ENCODE assay signal across 8 cellular contexts in genomic region chr17:56819431-56820145, GRCh38. TPM values are rescaled to one million over a fixed set of nuclear protein-coding genes. Genes with fewer than 3 reads are reported as not detected.
DNase-seq lines count a peak whose midpoint lies in the region; ATAC-seq and TF ChIP-seq lines count a peak whose summit lies in the region.

No MANE protein-coding gene starts in this region.

- peak overlapping the region; percentile 41 to 42 for H3K4me3 Mint-ChIP-seq in activated T-cell treated with anti-CD3 and anti-CD28 coated beads, Interleukin-2, amount 50 U/mL, for 72 hours

- H3K9me3 ChIP-seq in osteoblast (ENCODE audit: low read depth, low read length) (no peaks in the 10 kb centered on the region), tibial nerve (no peaks in the 10 kb centered on the region)

- no peak overlapping the region for H3K27ac Mint-ChIP-seq in activated T-cell treated with anti-CD3 and anti-CD28 coated beads, Interleukin-2, amount 50 U/mL, for 72 hours

- peak overlapping the region; percentile 59 for H3K4me2 ChIP-seq in osteoblast (ENCODE audit: insufficient read depth, low read length)

- H3K27ac ChIP-seq in osteoblast (ENCODE audit: low read depth, low read length) (no peak overlapping the region), tibial nerve (no peak overlapping the region)

- H3K4me1 ChIP-seq in osteoblast (ENCODE audit: insufficient read depth, low read length), result peaks cover 2% of the 10 kb centered on the region
- peaks cover 0 to 7% (median 0%) of the 10 kb centered on the region in 4 donors for H3K4me1 ChIP-seq in tibial nerve

- no peak for TF ChIP-seq POLR2A in tibial nerve (IDR thresholded peaks at IDR 0.05)

- H3K27me3 ChIP-seq in osteoblast (ENCODE audit: insufficient read depth, low read length) (no peaks in the 10 kb centered on the region), tibial nerve (no peaks in the 10 kb centered on the region)

- H3K27me3 Mint-ChIP-seq in activated T-cell treated with anti-CD3 and anti-CD28 coated beads, Interleukin-2, amount 50 U/mL, for 72 hours (ENCODE audit: low read depth), result no peaks in the 10 kb centered on the region

- H3K36me3 Mint-ChIP-seq in activated T-cell treated with anti-CD3 and anti-CD28 coated beads, Interleukin-2, amount 50 U/mL, for 72 hours (ENCODE audit: insufficient read depth in 2 of 2), result no peaks in the 10 kb centered on the region

- H4K20me1 ChIP-seq in osteoblast (ENCODE audit: insufficient read depth, low read length), result no peaks in the 10 kb centered on the region

- no peaks in the 10 kb centered on the region for H3K9me3 Mint-ChIP-seq in activated T-cell treated with anti-CD3 and anti-CD28 coated beads, Interleukin-2, amount 50 U/mL, for 72 hours

- H2AFZ ChIP-seq in osteoblast (ENCODE audit: low read length), result peak overlapping the region; percentile 53

- DNase-seq in Caki2 (ENCODE audit: low read depth), result peak; percentile 75
- DNase-seq in RPMI8226, result peak; percentile 75
- peak; percentile 76 to 82 for DNase-seq in activated T-cell treated with anti-CD3 and anti-CD28 coated beads, Interleukin-2, amount 50 U/mL, for 72 hours
- DNase-seq in fibroblast of the aortic adventitia (ENCODE audit: low read depth), result peak; percentile 80
- DNase-seq in osteoblast (ENCODE audit: insufficient read length, low spot score, missing footprints), result peak; percentile 90
- DNase-seq in tibial nerve (ENCODE audit: low spot score in 2 of 2), result peak; percentile 42 to 90

- peak; percentile 75 for ATAC-seq in GM21447 (IDR thresholded peaks at IDR 0.05; ENCODE audit: unreplicated experiment)
- peak; percentile 61 to 79 for ATAC-seq in activated T-cell treated with anti-CD3 and anti-CD28 coated beads, Interleukin-2, amount 50 U/mL, for 72 hours (replicated peaks in 1 of 2)

- H3K4me3 ChIP-seq in fibroblast of the aortic adventitia (ENCODE audit: low read depth, low read length) (no peak overlapping the region), osteoblast (ENCODE audit: insufficient read depth, low read length) (no peak overlapping the region), tibial nerve (no peak overlapping the region)

- H3K79me2 ChIP-seq in osteoblast (ENCODE audit: insufficient read depth, low read length), result no peaks in the 10 kb centered on the region

- TF ChIP-seq CTCF in LNCAP (IDR thresholded peaks at IDR 0.05), result peak; percentile 85
- peak; percentile 84 for TF ChIP-seq CTCF in fibroblast of the aortic adventitia (IDR thresholded peaks at IDR 0.05; ENCODE audit: insufficient read depth, low read length)
- peak; percentile 76 for TF ChIP-seq CTCF in osteoblast (IDR thresholded peaks at IDR 0.05; ENCODE audit: extremely low read depth, low read depth, low read length)
- TF ChIP-seq CTCF in tibial nerve (IDR thresholded peaks at IDR 0.05), result peak; percentile 76 to 87 (median 80)

- TF ChIP-seq EP300 in tibial nerve (IDR thresholded peaks at IDR 0.05), result peak in 1 of 2 donors; percentile 35

- H3K36me3 ChIP-seq in osteoblast (ENCODE audit: insufficient read depth, low read length) (no peaks in the 10 kb centered on the region), tibial nerve (peaks cover 0 to 6% (median 0%) of the 10 kb centered on the region in 3 donors)

- peaks cover 30% of the 10 kb centered on the region for H3K4me1 Mint-ChIP-seq in activated T-cell treated with anti-CD3 and anti-CD28 coated beads, Interleukin-2, amount 50 U/mL, for 72 hours (ENCODE audit: low read depth)

- 23 to 25% methylated on average over 14 of the region's 14 CpGs for WGBS in tibial nerve, 2 donors

- in situ Hi-C loops in Caki2 (cut with HindIII; ENCODE audit: low pct_unique_long_range_greater_than_20kb, low sequenced_read_pairs), result no loop called here

RNA-seq across cellular contexts. Expression of gene C17orf67, which starts 14.1 kb away (rescaled TPM):
- 3.2 and 3.5 TPM in 2 replicates for total RNA-seq in Caki2 (2014; rRNA removed; shearing (Covaris generic); ENCODE audit: low replicate concordance)
- 1 to 10 TPM; 4.0 to 4.5 TPM for total RNA-seq in activated T-cell treated with anti-CD3 and anti-CD28 coated beads, Interleukin-2, amount 50 U/mL, for 72 hours
- total RNA-seq in fibroblast of the aortic adventitia (ENCODE audit: low replicate concordance) (0.41 and 0.99 TPM in 2 replicates), osteoblast (0.36 and 0.88 TPM in 2 replicates), tibial nerve (1 to 10 TPM; 2.4 to 4.5 (median 3.1) TPM)

RNA-seq across cellular contexts. Expression of gene DGKE, which starts 14.4 kb away (rescaled TPM):
- 0.12 and 8.7 TPM in 2 replicates for total RNA-seq in Caki2 (2014; rRNA removed; shearing (Covaris generic); ENCODE audit: low replicate concordance)
- total RNA-seq in activated T-cell treated with anti-CD3 and anti-CD28 coated beads, Interleukin-2, amount 50 U/mL, for 72 hours, result 10 to 100 TPM; 25.0 to 34.6 TPM
- total RNA-seq in fibroblast of the aortic adventitia (ENCODE audit: low replicate concordance) (5.2 and 7.8 TPM in 2 replicates), osteoblast (6.2 and 7.7 TPM in 2 replicates), tibial nerve (10 to 100 TPM; 10.5 to 45.9 (median 13.4) TPM)
